ENCODE assay signal across 10 cellular contexts in genomic region chrX:119617511-119618164, GRCh38. TPM values are rescaled to one million over a fixed set of nuclear protein-coding genes. Genes with fewer than 3 reads are reported as not detected.
DNase-seq lines count a peak whose midpoint lies in the region; ATAC-seq, FAIRE-seq and TF ChIP-seq lines count a peak whose summit lies in the region.
"Had no signal": no experiment of that assay in that cellular context is flagged by ENCODE, and none has a peak within 500 bp of the region (broad histone marks: within the 10 kb centered on the region; RNA-seq: fewer than 3 reads in every experiment).

No MANE protein-coding gene starts in this region.

- H3K4me1 Mint-ChIP-seq in activated T-helper 17 cell treated with anti-CD3 and anti-CD28 coated beads, Interleukin-2, amount 50 U/mL, for 72 hours, result no peaks in the 10 kb centered on the region

- no peaks in the 10 kb centered on the region for H3K9me3 Mint-ChIP-seq in activated T-helper 17 cell treated with anti-CD3 and anti-CD28 coated beads, Interleukin-2, amount 50 U/mL, for 72 hours

- CTCF ChIA-PET in endothelial cell of umbilical vein (lab: Charles Lee), result interaction anchor here (0.9 to 1.6 kb wide), 2 partner anchors 14 to 112 kb away, joined by 3 read pairs; no protein-coding TSS in a partner anchor

- H3K27me3 ChIP-seq in endothelial cell of umbilical vein (ENCODE audit: control insufficient read depth in 2 of 2, insufficient read depth in 2 of 2, low read length in 2 of 2) (no peaks in the 10 kb centered on the region), mesenchymal stem cell (ENCODE audit: control insufficient read depth in 1 of 2, insufficient read depth in 1 of 2, low read length in 2 of 2) (peaks cover 0 to 17% of the 10 kb centered on the region in 2 experiments)
- H3K27me3 ChIP-seq: gastroesophageal sphincter, right atrium auricular region had no signal

- POLR2A ChIA-PET in endothelial cell of umbilical vein (lab: Charles Lee), result no interaction called here

- H3K27ac Mint-ChIP-seq in activated T-helper 17 cell treated with anti-CD3 and anti-CD28 coated beads, Interleukin-2, amount 50 U/mL, for 72 hours, result no peak overlapping the region

- peaks cover 36% of the 10 kb centered on the region for H3K36me3 Mint-ChIP-seq in activated T-helper 17 cell treated with anti-CD3 and anti-CD28 coated beads, Interleukin-2, amount 50 U/mL, for 72 hours (ENCODE audit: low read depth)

- H3K4me2 ChIP-seq in endothelial cell of umbilical vein (ENCODE audit: insufficient read depth, low read length) (no peak overlapping the region), mesenchymal stem cell (ENCODE audit: low read length, poor library complexity, severe bottlenecking) (no peak overlapping the region)

- TF ChIP-seq POLR2A in GM12891 (IDR thresholded peaks at IDR 0.05; ENCODE audit: low read depth, low read length), result 0 out of 2 replicates have a peak, but pooled peaks have one; percentile 25
- TF ChIP-seq POLR2A in endothelial cell of umbilical vein (IDR thresholded peaks at IDR 0.05; ENCODE audit: low read depth, low read length), result no peak

- no peaks in the 10 kb centered on the region for H3K27me3 Mint-ChIP-seq in activated T-helper 17 cell treated with anti-CD3 and anti-CD28 coated beads, Interleukin-2, amount 50 U/mL, for 72 hours

- TF ChIP-seq CTCF in endothelial cell of umbilical vein (IDR thresholded peaks at IDR 0.05; ENCODE audit: extremely low read depth in 1 of 2, insufficient read depth in 1 of 2, low read depth in 1 of 2, low read length in 2 of 2), result no peak

- dilution Hi-C loops in endothelial cell of umbilical vein (cut with MboI; ENCODE audit: extremely low pct_ligation_motif_present, low sequenced_read_pairs), result no loop called here

- H3K4me1 ChIP-seq in endothelial cell of umbilical vein (ENCODE audit: control insufficient read depth, extremely low read depth, insufficient read depth, low read length), result peaks cover 7% of the 10 kb centered on the region
- H3K4me1 ChIP-seq in mesenchymal stem cell (ENCODE audit: control insufficient read depth, insufficient read depth, low read depth, low read length), result peaks cover 3% of the 10 kb centered on the region
- H3K4me1 ChIP-seq: gastroesophageal sphincter, right atrium auricular region had no signal

- no peaks in the 10 kb centered on the region for H3K9me3 ChIP-seq in endothelial cell of umbilical vein (replicated peaks; ENCODE audit: control insufficient read depth, insufficient read depth, low read length)
- H3K9me3 ChIP-seq in mesenchymal stem cell (ENCODE audit: control insufficient read depth, low read length), result no peaks in the 10 kb centered on the region
- H3K9me3 ChIP-seq: gastroesophageal sphincter, right atrium auricular region had no signal

- no peak overlapping the region for H2AK5ac ChIP-seq in mesenchymal stem cell (ENCODE audit: low read length, severe bottlenecking)

- H3K18ac ChIP-seq in mesenchymal stem cell (ENCODE audit: low read depth in 1 of 2, low read length in 2 of 2), result no peak overlapping the region

- no peaks in the 10 kb centered on the region for H3K9me1 ChIP-seq in endothelial cell of umbilical vein (replicated peaks; ENCODE audit: control insufficient read depth, extremely low read depth, insufficient read depth, low read length)

- H3K4me3 ChIP-seq in endothelial cell of umbilical vein (replicated peaks in 1 of 3; ENCODE audit: insufficient read depth in 1 of 3, low read depth in 1 of 3, low read length in 3 of 3), result no peak overlapping the region
- H3K4me3 ChIP-seq in mesenchymal stem cell (ENCODE audit: insufficient read depth in 1 of 2, low read depth in 1 of 2, low read length in 2 of 2), result no peak overlapping the region
- H3K4me3 ChIP-seq: gastroesophageal sphincter, right atrium auricular region had no signal

- DNase-seq in GM12891 (ENCODE audit: insufficient read length, low spot score), result no peak
- DNase-seq in endothelial cell of umbilical vein (ENCODE audit: low read depth, low spot score), result no peak
- no peak for DNase-seq in activated CD8-positive, alpha-beta memory T cell treated with anti-CD3 and anti-CD28 coated beads, Interleukin-2, amount 50 U/mL, for 4 hours
- no peak for DNase-seq in mesenchymal stem cell
- DNase-seq in DMS53 treated with DMSO at 0.1 percent for 48 hours (lab: John Stamatoyannopoulos, UW; ENCODE audit: unreplicated experiment), result no peak

- 89% methylated on average over 5 of the region's 16 CpGs for WGBS in mesenchymal stem cell

- ATAC-seq in GM21423 (IDR thresholded peaks at IDR 0.05; ENCODE audit: unreplicated experiment), result peak; percentile 60
- peak; percentile 56 for ATAC-seq in HG03378 (IDR thresholded peaks at IDR 0.05; ENCODE audit: unreplicated experiment)
- ATAC-seq in activated T-helper 17 cell treated with anti-CD3 and anti-CD28 coated beads, Interleukin-2, amount 50 U/mL, for 72 hours (replicated peaks), result no peak

- H3K9ac ChIP-seq in endothelial cell of umbilical vein (replicated peaks; ENCODE audit: extremely low read depth, insufficient read depth, low read length) (no peak overlapping the region), mesenchymal stem cell (ENCODE audit: low read length) (no peak overlapping the region)

- H2AFZ ChIP-seq in endothelial cell of umbilical vein (ENCODE audit: low read depth, low read length), result no peak overlapping the region
- H2AFZ ChIP-seq in mesenchymal stem cell (ENCODE audit: low read depth, low read length), result no peak overlapping the region

- intact Hi-C loops in endothelial cell of umbilical vein (cut with micrococcal nuclease), result no loop called here

- no peak overlapping the region for H3K23ac ChIP-seq in mesenchymal stem cell (ENCODE audit: low read length in 2 of 2)

- H2BK120ac ChIP-seq in mesenchymal stem cell (ENCODE audit: low read depth, low read length), result no peak overlapping the region

- no peak overlapping the region for H2BK12ac ChIP-seq in mesenchymal stem cell (ENCODE audit: low read length in 2 of 2)

- no peak overlapping the region for H4K91ac ChIP-seq in mesenchymal stem cell (ENCODE audit: low read length)

- no peak overlapping the region for H2BK15ac ChIP-seq in mesenchymal stem cell (ENCODE audit: low read depth, poor library complexity, severe bottlenecking)

- TSS peak; percentile 35 for BruUV-seq in endothelial cell of umbilical vein (replicated peaks; lab: Mats Ljungman, UMichigan)

- no peak overlapping the region for H3K4ac ChIP-seq in mesenchymal stem cell (ENCODE audit: low read depth in 1 of 2, low read length in 2 of 2)

- H3K27ac ChIP-seq in endothelial cell of umbilical vein (ENCODE audit: insufficient read depth, low read depth, low read length) (no peak overlapping the region), mesenchymal stem cell (ENCODE audit: low read length, poor library complexity, severe bottlenecking) (no peak overlapping the region)
- H3K27ac ChIP-seq: gastroesophageal sphincter, right atrium auricular region had no signal

- H4K20me1 ChIP-seq in endothelial cell of umbilical vein (replicated peaks; ENCODE audit: control insufficient read depth, extremely low read depth, insufficient read depth, low read length), result no peaks in the 10 kb centered on the region

- H4K8ac ChIP-seq in mesenchymal stem cell (ENCODE audit: low read length), result no peak overlapping the region

- no peaks in the 10 kb centered on the region for H3K79me1 ChIP-seq in mesenchymal stem cell (replicated peaks; ENCODE audit: low read length, poor library complexity, severe bottlenecking)

- no peak overlapping the region for H3K4me3 Mint-ChIP-seq in activated T-helper 17 cell treated with anti-CD3 and anti-CD28 coated beads, Interleukin-2, amount 50 U/mL, for 72 hours

- no peak overlapping the region for H2BK5ac ChIP-seq in mesenchymal stem cell (ENCODE audit: low read depth, low read length, poor library complexity, severe bottlenecking)

- no peak overlapping the region for H3K14ac ChIP-seq in mesenchymal stem cell (ENCODE audit: low read length in 2 of 2)

- no peaks in the 10 kb centered on the region for H3K79me2 ChIP-seq in endothelial cell of umbilical vein (ENCODE audit: control insufficient read depth, insufficient read depth, low read length)

- FAIRE-seq in GM12891 (lab: Jason Lieb, UNC) (peak; percentile 66), endothelial cell of umbilical vein (lab: Jason Lieb, UNC) (no peak)

- H3K36me3 ChIP-seq in endothelial cell of umbilical vein (ENCODE audit: control insufficient read depth in 2 of 2, extremely low read depth in 1 of 2, insufficient read depth in 2 of 2, low read length in 2 of 2) (no peaks in the 10 kb centered on the region), mesenchymal stem cell (ENCODE audit: control insufficient read depth in 1 of 2, insufficient read depth in 2 of 2, low read depth in 1 of 2, low read length in 2 of 2) (no peaks in the 10 kb centered on the region)
- H3K36me3 ChIP-seq: gastroesophageal sphincter, right atrium auricular region had no signal

RNA-seq across cellular contexts. Expression of gene NKRF, which starts 11.4 kb away (rescaled TPM):
- 7.9 TPM for polyA plus RNA-seq in GM12891 (2012; ENCODE audit: low read depth, missing spikeins)
- 10.8 and 12.0 TPM in 2 replicates for total RNA-seq in endothelial cell of umbilical vein
- polyA plus RNA-seq in endothelial cell of umbilical vein, result 2.7 and 2.8 TPM in 2 replicates
- 4.3 and 4.7 TPM in 2 replicates for polyA plus RNA-seq in endothelial cell of umbilical vein (2011; cell fraction: cytosol; rRNA removed)
- polyA plus RNA-seq in endothelial cell of umbilical vein (2011; cell fraction: nucleus; rRNA removed), result 5.7 and 6.5 TPM in 2 replicates
- polyA plus RNA-seq in endothelial cell of umbilical vein (2012), result 9.8 and 11.4 TPM in 2 replicates
- 3.9 and 5.1 TPM in 2 replicates for polyA minus RNA-seq in endothelial cell of umbilical vein
- 16.2 TPM for polyA minus RNA-seq in endothelial cell of umbilical vein (2011; cell fraction: cytosol; rRNA and poly(A)+ RNA removed)
- polyA minus RNA-seq in endothelial cell of umbilical vein (2011; cell fraction: nucleus; rRNA and poly(A)+ RNA removed), result 3.8 and 6.2 TPM in 2 replicates
- total RNA-seq in activated T-helper 17 cell treated with anti-CD3 and anti-CD28 coated beads, Interleukin-2, amount 50 U/mL, for 72 hours, result 10 to 100 TPM; 15.3 to 19.8 TPM
- 5.9 TPM for polyA plus RNA-seq in mesenchymal stem cell (2013, experiment 1 of 2)
- polyA plus RNA-seq in mesenchymal stem cell (2013, experiment 2 of 2), result 6.0 TPM

RNA-seq across cellular contexts. Expression of gene UBE2A, which starts 43.3 kb away (rescaled TPM):
- 40.8 TPM for polyA plus RNA-seq in GM12891 (2012; ENCODE audit: low read depth, missing spikeins)
- 66.1 and 66.9 TPM in 2 replicates for total RNA-seq in endothelial cell of umbilical vein
- 32.9 and 40.7 TPM in 2 replicates for polyA plus RNA-seq in endothelial cell of umbilical vein
- 43.1 and 49.3 TPM in 2 replicates for polyA plus RNA-seq in endothelial cell of umbilical vein (2011; cell fraction: cytosol; rRNA removed)
- polyA plus RNA-seq in endothelial cell of umbilical vein (2011; cell fraction: nucleus; rRNA removed), result 49.4 and 56.9 TPM in 2 replicates
- 75.5 and 88.4 TPM in 2 replicates for polyA plus RNA-seq in endothelial cell of umbilical vein (2012)
- 19.1 and 22.4 TPM in 2 replicates for polyA minus RNA-seq in endothelial cell of umbilical vein
- polyA minus RNA-seq in endothelial cell of umbilical vein (2011; cell fraction: cytosol; rRNA and poly(A)+ RNA removed), result 48.7 TPM
- 20.1 and 26.3 TPM in 2 replicates for polyA minus RNA-seq in endothelial cell of umbilical vein (2011; cell fraction: nucleus; rRNA and poly(A)+ RNA removed)
- 10 to 100 TPM; 42.5 to 62.6 TPM for total RNA-seq in activated T-helper 17 cell treated with anti-CD3 and anti-CD28 coated beads, Interleukin-2, amount 50 U/mL, for 72 hours
- 75.7 TPM for polyA plus RNA-seq in mesenchymal stem cell (2013, experiment 1 of 2)
- 82.8 TPM for polyA plus RNA-seq in mesenchymal stem cell (2013, experiment 2 of 2)

RNA-seq across cellular contexts. Expression of gene STEEP1, which starts 52.4 kb away (rescaled TPM):
- polyA plus RNA-seq in GM12891 (2012; ENCODE audit: low read depth, missing spikeins), result 23.6 TPM
- 21.0 and 23.1 TPM in 2 replicates for total RNA-seq in endothelial cell of umbilical vein
- polyA plus RNA-seq in endothelial cell of umbilical vein, result 8.6 and 12.1 TPM in 2 replicates
- polyA plus RNA-seq in endothelial cell of umbilical vein (2011; cell fraction: cytosol; rRNA removed), result 14.9 and 16.0 TPM in 2 replicates
- 16.7 and 24.6 TPM in 2 replicates for polyA plus RNA-seq in endothelial cell of umbilical vein (2011; cell fraction: nucleus; rRNA removed)
- 23.9 and 31.4 TPM in 2 replicates for polyA plus RNA-seq in endothelial cell of umbilical vein (2012)
- polyA minus RNA-seq in endothelial cell of umbilical vein, result 20.6 and 24.5 TPM in 2 replicates
- 17.3 TPM for polyA minus RNA-seq in endothelial cell of umbilical vein (2011; cell fraction: cytosol; rRNA and poly(A)+ RNA removed)
- polyA minus RNA-seq in endothelial cell of umbilical vein (2011; cell fraction: nucleus; rRNA and poly(A)+ RNA removed), result 8.2 and 13.0 TPM in 2 replicates
- total RNA-seq in activated T-helper 17 cell treated with anti-CD3 and anti-CD28 coated beads, Interleukin-2, amount 50 U/mL, for 72 hours, result 10 to 100 TPM; 14.8 to 21.1 TPM
- 14.8 TPM for polyA plus RNA-seq in mesenchymal stem cell (2013, experiment 1 of 2)
- polyA plus RNA-seq in mesenchymal stem cell (2013, experiment 2 of 2), result 14.3 TPM
